14 cellular contexts compared by ENCODE assay signal in genomic region chr3:143627336-143627735, GRCh38.
DNase-seq lines count a peak whose midpoint lies in the region; ATAC-seq and TF ChIP-seq lines count a peak whose summit lies in the region.
"Had no signal": no experiment of that assay in that cellular context is flagged by ENCODE, and none has a peak within 500 bp of the region (broad histone marks: within the 10 kb centered on the region; RNA-seq: fewer than 3 reads in every experiment).

No MANE protein-coding gene starts in this region.

- no peaks in the 10 kb centered on the region for H3K36me3 ChIP-seq in upper lobe of left lung
- H3K36me3 ChIP-seq: SJCRH30 had no signal

- peaks cover 1% of the 10 kb centered on the region for H3K36me3 Mint-ChIP-seq in activated naive CD8-positive, alpha-beta T cell treated with anti-CD3 and anti-CD28 coated beads, Interleukin-2, amount 50 U/mL, for 24 hours (ENCODE audit: low read depth)
- H3K36me3 Mint-ChIP-seq in chondrocyte (ENCODE audit: low read depth) = peaks cover 3% of the 10 kb centered on the region
- H3K36me3 Mint-ChIP-seq in effector memory CD8-positive, alpha-beta T cell (ENCODE audit: insufficient read depth) = no peaks in the 10 kb centered on the region

- TF ChIP-seq CTCF in chondrocyte (IDR thresholded peaks at IDR 0.05) = no peak
- TF ChIP-seq CTCF in upper lobe of left lung (IDR thresholded peaks at IDR 0.05) = no peak

- 92 to 94% methylated on average over 5 of the region's 5 CpGs for WGBS in upper lobe of left lung, 2 donors

- H3K27ac Mint-ChIP-seq in activated naive CD8-positive, alpha-beta T cell treated with anti-CD3 and anti-CD28 coated beads, Interleukin-2, amount 50 U/mL, for 24 hours = no peak overlapping the region
- no peak overlapping the region for H3K27ac Mint-ChIP-seq in chondrocyte (ENCODE audit: unreplicated experiment)
- H3K27ac Mint-ChIP-seq in effector memory CD8-positive, alpha-beta T cell = no peak overlapping the region

- H3K9me3 ChIP-seq in upper lobe of left lung = no peaks in the 10 kb centered on the region
- H3K9me3 ChIP-seq: SJCRH30 had no signal

- ATAC-seq in activated naive CD8-positive, alpha-beta T cell treated with anti-CD3 and anti-CD28 coated beads, Interleukin-2, amount 50 U/mL, for 24 hours = peak; percentile 100
- ATAC-seq in HG02981 (IDR thresholded peaks at IDR 0.05; ENCODE audit: unreplicated experiment) (no peak), upper lobe of left lung (ENCODE audit: low FRiP score in 2 of 2) (no peak)
- ATAC-seq in effector memory CD8-positive, alpha-beta T cell (replicated peaks) = no peak

- no peak for TF ChIP-seq POLR2A in upper lobe of left lung (IDR thresholded peaks at IDR 0.05)

- H3K27me3 Mint-ChIP-seq in activated naive CD8-positive, alpha-beta T cell treated with anti-CD3 and anti-CD28 coated beads, Interleukin-2, amount 50 U/mL, for 24 hours = no peaks in the 10 kb centered on the region
- H3K27me3 Mint-ChIP-seq in chondrocyte (ENCODE audit: low read depth) = no peaks in the 10 kb centered on the region
- H3K27me3 Mint-ChIP-seq in effector memory CD8-positive, alpha-beta T cell = no peaks in the 10 kb centered on the region

- no peak overlapping the region for H3K4me3 ChIP-seq in upper lobe of left lung
- H3K4me3 ChIP-seq: BLaER1 treated with 17β-estradiol and CSF1 and Interleukin-3, amounts not matched to agents 10 nM and 100 nM; SJCRH30 had no signal

- H3K27ac ChIP-seq in upper lobe of left lung = no peak overlapping the region
- H3K27ac ChIP-seq: BLaER1 treated with 17β-estradiol and CSF1 and Interleukin-3, amounts not matched to agents 10 nM and 100 nM; SJCRH30 had no signal

- H3K4me1 Mint-ChIP-seq in activated naive CD8-positive, alpha-beta T cell treated with anti-CD3 and anti-CD28 coated beads, Interleukin-2, amount 50 U/mL, for 24 hours = peaks cover 8% of the 10 kb centered on the region
- peaks cover 5% of the 10 kb centered on the region for H3K4me1 Mint-ChIP-seq in chondrocyte (ENCODE audit: low read depth)
- H3K4me1 Mint-ChIP-seq in effector memory CD8-positive, alpha-beta T cell (ENCODE audit: low read depth in 2 of 2) = no peaks in the 10 kb centered on the region

- H3K9me3 Mint-ChIP-seq in activated naive CD8-positive, alpha-beta T cell treated with anti-CD3 and anti-CD28 coated beads, Interleukin-2, amount 50 U/mL, for 24 hours = peaks cover 6% of the 10 kb centered on the region
- H3K9me3 Mint-ChIP-seq in chondrocyte (ENCODE audit: low read depth) = no peaks in the 10 kb centered on the region
- no peaks in the 10 kb centered on the region for H3K9me3 Mint-ChIP-seq in effector memory CD8-positive, alpha-beta T cell

- no peaks in the 10 kb centered on the region for H3K27me3 ChIP-seq in upper lobe of left lung
- H3K27me3 ChIP-seq: BLaER1 treated with 17β-estradiol and CSF1 and Interleukin-3, amounts not matched to agents 10 nM and 100 nM; SJCRH30 had no signal

- no peaks in the 10 kb centered on the region for H3K4me1 ChIP-seq in upper lobe of left lung
- H3K4me1 ChIP-seq: BLaER1 treated with 17β-estradiol and CSF1 and Interleukin-3, amounts not matched to agents 10 nM and 100 nM; SJCRH30 had no signal

- DNase-seq in stimulated activated CD4-positive, alpha-beta T cell treated with anti-CD3 and anti-CD28 coated beads, Interleukin-15, amount 100 ng/mL, for 48 hours (ENCODE audit: low read depth in 2 of 2) = peak; percentile 31 to 32
- DNase-seq in stimulated activated CD4-positive, alpha-beta T cell treated with anti-CD3 and anti-CD28 coated beads, Interleukin-4, amount 100 ng/mL, for 1 hour = no peak
- peak; percentile 27 for DNase-seq in activated naive CD8-positive, alpha-beta T cell treated with anti-CD3 and anti-CD28 coated beads, Interleukin-2, amount 50 U/mL, for 24 hours
- DNase-seq in glomerular visceral epithelial cell (ENCODE audit: extremely low spot score) = peak; percentile 11
- no peak for DNase-seq in chondrocyte (ENCODE audit: low spot score)
- no peak for DNase-seq in upper lobe of left lung
- DNase-seq in effector memory CD8-positive, alpha-beta T cell = no peak
- DNase-seq: islet precursor cell, NCI-H1417 treated with DMSO at 0.1 percent for 48 hours, NCI-H345, nucleus accumbens, SJCRH30 had no signal

- no peak overlapping the region for H3K4me3 Mint-ChIP-seq in activated naive CD8-positive, alpha-beta T cell treated with anti-CD3 and anti-CD28 coated beads, Interleukin-2, amount 50 U/mL, for 24 hours
- no peak overlapping the region for H3K4me3 Mint-ChIP-seq in chondrocyte (ENCODE audit: unreplicated experiment)
- no peak overlapping the region for H3K4me3 Mint-ChIP-seq in effector memory CD8-positive, alpha-beta T cell

- TF ChIP-seq EP300 in upper lobe of left lung (IDR thresholded peaks at IDR 0.05) = no peak

Comparison
In these comparisons a context has a peak if more than half of its experiments do, and no peak if none do; other contexts are left out.
1. DNase-seq: peak in stimulated activated CD4-positive, alpha-beta T cell treated with anti-CD3 and anti-CD28 coated beads, Interleukin-15, amount 100 ng/mL, for 48 hours (2 of 2), activated naive CD8-positive, alpha-beta T cell treated with anti-CD3 and anti-CD28 coated beads, Interleukin-2, amount 50 U/mL, for 24 hours (single experiment) and glomerular visceral epithelial cell (single experiment); none in stimulated activated CD4-positive, alpha-beta T cell treated with anti-CD3 and anti-CD28 coated beads, Interleukin-4, amount 100 ng/mL, for 1 hour (single experiment), chondrocyte (single experiment), upper lobe of left lung (0 of 2) and effector memory CD8-positive, alpha-beta T cell (0 of 3).